In genomic region chr5:74865799-74866652, GRCh38 we compare ENCODE assay signal across 8 cellular contexts. TPM values are rescaled to one million over a fixed set of nuclear protein-coding genes. Genes with fewer than 3 reads are reported as not detected.
DNase-seq lines count a peak whose midpoint lies in the region; ATAC-seq and TF ChIP-seq lines count a peak whose summit lies in the region.

FAM169A (minus strand) TSS chr5:74866387; CDS start chr5:74841676, 24,711 bp downstream.

- peaks cover 30 to 69% of the 10 kb centered on the region in 2 donors for H3K27me3 ChIP-seq in left lung

- H3K27ac ChIP-seq in left lung, result no peak within 1 kb of the TSS

- TF ChIP-seq CTCF in left lung (IDR thresholded peaks at IDR 0.05), result no peak

- H3K9me3 ChIP-seq in left lung, result no peaks in the 10 kb centered on the region

- H3K4me3 ChIP-seq in left lung, result peak within 1 kb of the TSS; percentile 40 to 48

- peaks cover 22% of the 10 kb centered on the region for H3K27me3 Mint-ChIP-seq in IgD-negative memory B cell

- H3K27ac Mint-ChIP-seq in IgD-negative memory B cell, result peak within 1 kb of the TSS in 2 of 3 donors; percentile 74 to 84

- DNase-seq in A172 (ENCODE audit: low spot score) (peak; percentile 8), cerebellum (ENCODE audit: low spot score) (peak; percentile 70), left lung (peak in 1 of 2 donors; percentile 82), amniotic stem cell (lab: John Stamatoyannopoulos, UW) (no peak)
- DNase-seq in activated CD4-positive, CD25-positive, alpha-beta regulatory T cell (lab: John Stamatoyannopoulos, UW), result peak; percentile 7 to 39 (median 24)
- peak; percentile 25 to 27 for DNase-seq in stimulated activated CD4-positive, alpha-beta T cell treated with anti-CD3 and anti-CD28 coated beads, Interleukin-4, amount 100 ng/mL, for 48 hours (ENCODE audit: low read depth in 2 of 2)

- peaks cover 0 to 17% (median 0%) of the 10 kb centered on the region in 3 donors for H3K4me1 Mint-ChIP-seq in IgD-negative memory B cell

- H3K4me3 Mint-ChIP-seq in IgD-negative memory B cell, result peak within 1 kb of the TSS; percentile 86 to 89 (median 88)

- no peaks in the 10 kb centered on the region for H3K36me3 ChIP-seq in left lung

- peaks cover 0 to 16% of the 10 kb centered on the region in 2 donors for H3K4me1 ChIP-seq in left lung

- H3K36me3 Mint-ChIP-seq in IgD-negative memory B cell, result no peaks in the 10 kb centered on the region

- H3K9me3 Mint-ChIP-seq in IgD-negative memory B cell, result no peaks in the 10 kb centered on the region

- ATAC-seq in GM18909 (IDR thresholded peaks at IDR 0.05; ENCODE audit: poor library complexity, unreplicated experiment) (peak; percentile 56), left lung (peak; percentile 91)

- intact Hi-C loops in left lung (cut with DNase I), result no loop called here

RNA-seq across cellular contexts. Expression of gene FAM169A, which starts in this region (rescaled TPM):
- 28.3 and 33.0 TPM in 2 replicates for total RNA-seq in A172 (2014; rRNA removed; shearing (Covaris generic))
- 1.6 TPM for polyA plus RNA-seq in IgD-negative memory B cell
- total RNA-seq in cerebellum (60.1 TPM), left lung (1 to 10 TPM in 1 of 2 donors, under 1 TPM in 1; 0.81 to 2.7 TPM)
